Comparison of ENCODE assay signal across 1 cellular context in genomic region chr5:111133436-111133751, GRCh38.
TF ChIP-seq lines count a peak whose summit lies in the region.

No MANE protein-coding gene starts in this region.

TF ChIP-seq in K562, 482 proteins besides CTCF, POLR2A, EP300 and RAD21 (continued from another document):
- TF ChIP-seq ZBTB5 (IDR thresholded peaks at IDR 0.05) (no peak), YY1 (IDR thresholded peaks at IDR 0.05; ENCODE audit: borderline replicate concordance in 1 of 3, control insufficient read depth in 1 of 3, extremely low read depth in 1 of 3, insufficient read depth in 3 of 3, insufficient read length in 1 of 3, insufficient replicate concordance in 2 of 3, low read depth in 1 of 3, low read length in 2 of 3) (no peak), BCOR (IDR thresholded peaks at IDR 0.05) (no peak), XRCC3 (IDR thresholded peaks at IDR 0.05) (no peak), EP400 (IDR thresholded peaks at IDR 0.05) (no peak), TCF15 (CRISPR knock-in tag; IDR thresholded peaks at IDR 0.05) (no peak), PURB (CRISPR knock-in tag; IDR thresholded peaks at IDR 0.05; ENCODE audit: low read depth) (no peak), ZNF3 (CRISPR knock-in tag; IDR thresholded peaks at IDR 0.05) (no peak), ZNF41 (CRISPR knock-in tag; conservative IDR thresholded peaks at IDR 0.05) (no peak), KDM2B (CRISPR knock-in tag; IDR thresholded peaks at IDR 0.05) (no peak), ZNF512 (tag; IDR thresholded peaks at IDR 0.05) (no peak), ETV6 (IDR thresholded peaks at IDR 0.05; ENCODE audit: borderline replicate concordance in 1 of 2, low read depth in 2 of 2, low read length in 1 of 2) (no peak), ETV6 (CRISPR knock-in tag; IDR thresholded peaks at IDR 0.05; ENCODE audit: borderline replicate concordance) (no peak)
